Comparison of ENCODE assay signal across 10 cellular contexts in genomic region chr12:53004582-53004981, GRCh38. TPM values are rescaled to one million over a fixed set of nuclear protein-coding genes. Genes with fewer than 3 reads are reported as not detected.
DNase-seq lines count a peak whose midpoint lies in the region; ATAC-seq, FAIRE-seq and TF ChIP-seq lines count a peak whose summit lies in the region.
"Had no signal": no experiment of that assay in that cellular context is flagged by ENCODE, and none has a peak within 500 bp of the region (broad histone marks: within the 10 kb centered on the region; RNA-seq: fewer than 3 reads in every experiment).

No MANE protein-coding gene starts in this region.

- ATAC-seq in GM19452 (IDR thresholded peaks at IDR 0.05; ENCODE audit: unreplicated experiment): no peak

- intact Hi-C loops in CD14-positive monocyte (cut with micrococcal nuclease): no loop called here

- no peak overlapping the region for H3K27ac ChIP-seq in keratinocyte (ENCODE audit: control insufficient read depth, insufficient read depth, low read length)

- POLR2A ChIA-PET in HEK293T (lab: Yijun Ruan, JAX): no interaction called here

- peak overlapping the region in 1 of 3 experiments; percentile 78 for H3K4me3 ChIP-seq in keratinocyte (ENCODE audit: control insufficient read depth in 2 of 3, extremely low read depth in 1 of 3, insufficient read depth in 2 of 3, low read depth in 1 of 3, low read length in 3 of 3)

- H3K27me3 Mint-ChIP-seq in CD14-positive monocyte (ENCODE audit: low read depth in 3 of 3): peaks cover 6 to 11% (median 10%) of the 10 kb centered on the region in 3 donors
- peaks cover 3% of the 10 kb centered on the region for H3K27me3 Mint-ChIP-seq in activated naive CD8-positive, alpha-beta T cell treated with anti-CD3 and anti-CD28 coated beads for 36 hours

- no peak for FAIRE-seq in keratinocyte (lab: Jason Lieb, UNC)
- FAIRE-seq in GM12892 (lab: Jason Lieb, UNC): no peak
- FAIRE-seq: endothelial cell of umbilical vein had no signal

- peaks cover 34% of the 10 kb centered on the region for H3K4me1 ChIP-seq in keratinocyte (ENCODE audit: control insufficient read depth, extremely low read depth, insufficient read depth, low read length)

- peak overlapping the region in 5 of 7 donors; percentile 4 to 98 (median 32) for H3K27ac Mint-ChIP-seq in CD14-positive monocyte
- no peak overlapping the region for H3K27ac Mint-ChIP-seq in activated naive CD8-positive, alpha-beta T cell treated with anti-CD3 and anti-CD28 coated beads for 36 hours

- H3K9ac ChIP-seq in keratinocyte (ENCODE audit: control insufficient read depth, extremely low read depth, insufficient read depth, low read length): no peak overlapping the region

- H3K4me2 ChIP-seq in keratinocyte (ENCODE audit: control insufficient read depth, extremely low read depth, insufficient read depth, low read depth, low read length): peak overlapping the region; percentile 63

- H3K9me1 ChIP-seq in keratinocyte (ENCODE audit: control insufficient read depth, extremely low read depth, insufficient read depth, low read length): no peaks in the 10 kb centered on the region

- H3K79me2 ChIP-seq in keratinocyte (ENCODE audit: control insufficient read depth, insufficient read depth, low read length): peaks cover 35% of the 10 kb centered on the region

- H3K9me3 Mint-ChIP-seq in CD14-positive monocyte: no peaks in the 10 kb centered on the region
- H3K9me3 Mint-ChIP-seq in activated naive CD8-positive, alpha-beta T cell treated with anti-CD3 and anti-CD28 coated beads for 36 hours: no peaks in the 10 kb centered on the region

- TF ChIP-seq CTCF in CD14-positive monocyte (IDR thresholded peaks at IDR 0.05) (no peak), keratinocyte (optimal IDR thresholded peaks at IDR 0.05 in 1 of 3, IDR thresholded peaks at IDR 0.05 in 1 of 3, conservative IDR thresholded peaks at IDR 0.05 in 1 of 3; ENCODE audit: extremely low read depth in 1 of 3, insufficient read depth in 2 of 3, low read length in 3 of 3) (no peak), GM13976 (IDR thresholded peaks at IDR 0.05; ENCODE audit: borderline replicate concordance, control extremely low read depth, extremely low read depth, insufficient read depth, missing control alignments) (no peak)

- H2AFZ ChIP-seq in keratinocyte (ENCODE audit: control insufficient read depth, low read length): no peak overlapping the region

- no peaks in the 10 kb centered on the region for H3K27me3 ChIP-seq in keratinocyte (ENCODE audit: control insufficient read depth, extremely low read depth, insufficient read depth, low read length)
- H3K27me3 ChIP-seq: Peyer's patch had no signal

- H3K36me3 Mint-ChIP-seq in CD14-positive monocyte: peaks cover 6 to 10% of the 10 kb centered on the region in 2 donors
- H3K36me3 Mint-ChIP-seq in activated naive CD8-positive, alpha-beta T cell treated with anti-CD3 and anti-CD28 coated beads for 36 hours: peaks cover 31% of the 10 kb centered on the region

- dilution Hi-C loops in keratinocyte (cut with MboI; ENCODE audit: extremely low pct_ligation_motif_present, low sequenced_read_pairs): no loop called here

- H3K4me3 Mint-ChIP-seq in CD14-positive monocyte: no peak overlapping the region
- peak overlapping the region; percentile 99 for H3K4me3 Mint-ChIP-seq in activated naive CD8-positive, alpha-beta T cell treated with anti-CD3 and anti-CD28 coated beads for 36 hours

- peaks cover 4% of the 10 kb centered on the region for H4K20me1 ChIP-seq in keratinocyte (ENCODE audit: control insufficient read depth, extremely low read depth, insufficient read depth, low read length)

- peaks cover 19% of the 10 kb centered on the region for H3K4me1 Mint-ChIP-seq in CD14-positive monocyte
- peaks cover 25% of the 10 kb centered on the region for H3K4me1 Mint-ChIP-seq in activated naive CD8-positive, alpha-beta T cell treated with anti-CD3 and anti-CD28 coated beads for 36 hours

- no peaks in the 10 kb centered on the region for H3K9me3 ChIP-seq in keratinocyte (ENCODE audit: control insufficient read depth, low read depth, low read length)
- H3K9me3 ChIP-seq: Peyer's patch had no signal

- in situ Hi-C loops in GM13976 (cut with MboI; ENCODE audit: low sequenced_read_pairs, unreplicated experiment): no loop called here

- peaks cover 0 to 13% of the 10 kb centered on the region in 2 experiments for H3K36me3 ChIP-seq in keratinocyte (ENCODE audit: control insufficient read depth in 2 of 2, extremely low read depth in 1 of 2, insufficient read depth in 2 of 2, low read length in 2 of 2)
- H3K36me3 ChIP-seq: Peyer's patch had no signal

- DNase-seq in CD14-positive monocyte (ENCODE audit: low spot score): no peak
- DNase-seq in HEK293T (ENCODE audit: extremely low spot score): no peak
- DNase-seq in activated naive CD8-positive, alpha-beta T cell treated with anti-CD3 and anti-CD28 coated beads for 36 hours: no peak
- no peak for DNase-seq in keratinocyte (ENCODE audit: low read depth, low spot score)
- no peak for DNase-seq in GM12892 (ENCODE audit: insufficient read length)
- DNase-seq in GM13976 (ENCODE audit: low spot score): no peak
- DNase-seq in NCI-H1417 treated with DMSO at 0.1 percent for 48 hours (lab: John Stamatoyannopoulos, UW): no peak

- TF ChIP-seq POLR2A in GM12892 (IDR thresholded peaks at IDR 0.05; ENCODE audit: low read depth, low read length): no peak

- CTCF ChIA-PET in HEK293T (lab: Yijun Ruan, JAX): interaction anchor here (0.8 kb wide), 1 partner anchor 24 kb away, joined by 3 read pairs; no protein-coding TSS in a partner anchor

TF ChIP-seq in HEK293T, 16 proteins besides CTCF, POLR2A, EP300 and RAD21:
- TF ChIP-seq PKNOX1 (IDR thresholded peaks at IDR 0.05) (peak; percentile 50), FOXA1 (IDR thresholded peaks at IDR 0.05) (no peak)

RNA-seq across cellular contexts. Expression of gene EIF4B, which starts 1.7 kb away (rescaled TPM):
- polyA plus RNA-seq in CD14-positive monocyte (10 to 100 TPM; 41.2 to 58.6 TPM), keratinocyte (323 to 422 TPM (median 378 TPM) in 3 replicates)
- 100 to 1,000 TPM; 704 to 720 TPM for total RNA-seq in activated naive CD8-positive, alpha-beta T cell treated with anti-CD3 and anti-CD28 coated beads for 36 hours
- polyA plus RNA-seq in keratinocyte (2011; ENCODE audit: low read depth): 491 TPM
- 436 and 450 TPM in 2 replicates for polyA plus RNA-seq in keratinocyte (2011; cell fraction: cytosol; rRNA removed)
- polyA plus RNA-seq in keratinocyte (2011; cell fraction: nucleus; rRNA removed): 235 and 262 TPM in 2 replicates
- 323 and 351 TPM in 2 replicates for polyA plus RNA-seq in keratinocyte (2012; ENCODE audit: low replicate concordance)
- 427 to 700 TPM (median 612 TPM) in 3 replicates for polyA minus RNA-seq in keratinocyte
- polyA minus RNA-seq in keratinocyte (2011; cell fraction: cytosol; rRNA and poly(A)+ RNA removed): 447 TPM
- 142 and 249 TPM in 2 replicates for polyA minus RNA-seq in keratinocyte (2011; cell fraction: nucleus; rRNA and poly(A)+ RNA removed)
- polyA plus RNA-seq in GM12892 (2012; ENCODE audit: missing spikeins): 390 TPM

RNA-seq across cellular contexts. Expression of gene TNS2, which starts 45.3 kb away (rescaled TPM):
- polyA plus RNA-seq in CD14-positive monocyte (under 1 TPM; 0.36 to 0.43 TPM), keratinocyte (0.72 to 1.1 TPM (median 0.80 TPM) in 3 replicates)
- 1 to 10 TPM; 1.5 to 2.6 TPM for total RNA-seq in activated naive CD8-positive, alpha-beta T cell treated with anti-CD3 and anti-CD28 coated beads for 36 hours
- polyA plus RNA-seq in keratinocyte (2011; ENCODE audit: low read depth): not detected
- 0.63 and 1.3 TPM in 2 replicates for polyA plus RNA-seq in keratinocyte (2011; cell fraction: cytosol; rRNA removed)
- 7.0 and 12.7 TPM in 2 replicates for polyA plus RNA-seq in keratinocyte (2011; cell fraction: nucleus; rRNA removed)
- 0.89 and 2.3 TPM in 2 replicates for polyA plus RNA-seq in keratinocyte (2012; ENCODE audit: low replicate concordance)
- polyA minus RNA-seq in keratinocyte: 1.9 to 7.2 TPM (median 3.0 TPM) in 3 replicates
- polyA minus RNA-seq in keratinocyte (2011; cell fraction: cytosol; rRNA and poly(A)+ RNA removed): 6.9 TPM
- polyA minus RNA-seq in keratinocyte (2011; cell fraction: nucleus; rRNA and poly(A)+ RNA removed): 4.9 and 5.1 TPM in 2 replicates
- polyA plus RNA-seq in GM12892 (2012; ENCODE audit: missing spikeins): 0.47 TPM

RNA-seq across cellular contexts. Expression of gene KRT18, which starts 55.7 kb away (rescaled TPM):
- polyA plus RNA-seq in CD14-positive monocyte: under 1 TPM; 0.16 to 0.25 TPM
- total RNA-seq in activated naive CD8-positive, alpha-beta T cell treated with anti-CD3 and anti-CD28 coated beads for 36 hours: 1 to 10 TPM; 7.3 to 7.6 TPM
- 75.1 to 423 TPM (median 182 TPM) in 3 replicates for polyA plus RNA-seq in keratinocyte
- polyA plus RNA-seq in keratinocyte (2011; ENCODE audit: low read depth): 53.0 TPM
- polyA plus RNA-seq in keratinocyte (2011; cell fraction: cytosol; rRNA removed): 119 and 164 TPM in 2 replicates
- polyA plus RNA-seq in keratinocyte (2011; cell fraction: nucleus; rRNA removed): 90.3 and 92.6 TPM in 2 replicates
- 75.5 and 388 TPM in 2 replicates for polyA plus RNA-seq in keratinocyte (2012; ENCODE audit: low replicate concordance)
- polyA minus RNA-seq in keratinocyte: 62.1 to 507 TPM (median 158 TPM) in 3 replicates
- 123 TPM for polyA minus RNA-seq in keratinocyte (2011; cell fraction: cytosol; rRNA and poly(A)+ RNA removed)
- polyA minus RNA-seq in keratinocyte (2011; cell fraction: nucleus; rRNA and poly(A)+ RNA removed): 29.4 and 32.0 TPM in 2 replicates
- polyA plus RNA-seq in GM12892 (2012; ENCODE audit: missing spikeins): 0.34 TPM

Comparison
In these comparisons a context has a peak if more than half of its experiments do, and no peak if none do; other contexts are left out.
1. RNA of gene KRT18, which starts 55.7 kb away (polyA plus RNA-seq): 53.0 to 423 TPM in keratinocyte; 0.16 to 0.25 TPM in CD14-positive monocyte; every median in the first group is over 10 times any median in the second.